ENCODE assay signal across 9 cellular contexts in the genomic region with DNA sequence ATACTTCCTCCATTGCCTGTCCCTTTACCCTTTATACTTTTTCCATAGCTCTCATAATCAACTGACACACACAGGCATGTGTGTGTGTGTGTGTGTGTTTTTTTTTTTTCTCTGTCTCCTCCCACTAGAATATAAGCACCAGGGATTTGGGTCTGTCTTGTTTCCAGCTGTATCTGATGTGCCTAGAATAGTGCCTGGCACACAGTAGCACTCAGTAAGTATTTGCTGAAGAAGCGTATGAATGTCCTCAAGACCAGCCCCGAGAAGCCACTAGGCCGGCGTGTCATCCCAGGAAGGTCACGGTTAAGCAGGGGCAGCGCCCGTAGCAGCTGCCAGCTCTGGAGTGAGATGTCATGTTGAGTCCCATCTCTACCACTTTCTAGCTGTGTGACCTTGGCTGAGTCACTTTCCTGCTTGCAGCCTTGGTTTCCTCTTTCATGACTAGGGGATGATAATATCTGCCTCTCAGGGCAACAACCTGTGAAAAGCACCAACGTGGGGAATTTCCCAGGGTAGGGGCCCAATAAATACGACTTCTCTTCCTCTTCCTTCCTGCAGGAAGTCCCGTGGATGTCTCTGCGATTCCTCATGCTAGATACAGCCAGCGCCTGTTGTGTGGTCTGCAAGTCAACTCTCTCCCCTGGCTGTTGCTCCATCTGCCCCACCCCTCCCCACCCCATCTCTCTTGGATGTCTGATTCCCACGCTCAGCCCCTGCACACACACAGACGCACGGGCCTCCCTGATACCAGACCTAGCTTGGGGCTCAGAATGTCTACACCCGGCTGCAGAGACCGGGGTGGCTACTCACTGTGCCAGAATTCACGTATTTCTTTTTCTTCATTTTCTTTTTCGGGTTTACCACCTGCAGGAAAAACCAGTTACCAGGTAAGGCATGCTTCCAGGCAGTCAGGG. TPM values are rescaled to one million over a fixed set of nuclear protein-coding genes. Genes with fewer than 3 reads are reported as not detected.
A peak's percentile ranks its signal among the peaks of the same experiment; 100 is the strongest.
DNase-seq lines count a peak whose midpoint lies in the region; ATAC-seq and TF ChIP-seq lines count a peak whose summit lies in the region.
"Had no signal": no experiment of that assay in that cellular context is flagged by ENCODE, and none has a peak within 500 bp of the region (broad histone marks: within the 10 kb centered on the region; RNA-seq: fewer than 3 reads in every experiment).

No MANE protein-coding gene starts in this region.

- peaks cover 28% of the 10 kb centered on the region; the same call in 1 of the 2 replicates for H3K79me2 ChIP-seq in OCI-LY7 (ENCODE audit: insufficient read depth, low read depth, low read length)

- CTCF ChIA-PET in OCI-LY7 (lab: Charles Lee; ENCODE audit: unreplicated experiment): interaction anchor here (0.9 kb wide), 1 partner anchor 93 kb away, joined by 3 read pairs; no protein-coding TSS in a partner anchor

- peaks cover 0 to 2% of the 10 kb centered on the region in 2 donors for H3K36me3 Mint-ChIP-seq in activated T-cell treated with anti-CD3 and anti-CD28 coated beads, Interleukin-2, amount 50 U/mL, for 72 hours (ENCODE audit: insufficient read depth in 2 of 2)

- peaks cover 76% of the 10 kb centered on the region for H3K4me1 Mint-ChIP-seq in activated T-cell treated with anti-CD3 and anti-CD28 coated beads, Interleukin-2, amount 50 U/mL, for 72 hours (ENCODE audit: low read depth)

- no peak for TF ChIP-seq CTCF in OCI-LY7 (conservative IDR thresholded peaks at IDR 0.05; ENCODE audit: low read length)
- no peak for TF ChIP-seq CTCF in mucosa of descending colon (IDR thresholded peaks at IDR 0.05)

- peak overlapping the region; percentile 69 to 81 for H3K4me3 Mint-ChIP-seq in activated T-cell treated with anti-CD3 and anti-CD28 coated beads, Interleukin-2, amount 50 U/mL, for 72 hours

- ATAC-seq in GM21526 (IDR thresholded peaks at IDR 0.05; ENCODE audit: low FRiP score, unreplicated experiment): peak; percentile 34
- ATAC-seq in activated T-cell treated with anti-CD3 and anti-CD28 coated beads, Interleukin-2, amount 50 U/mL, for 72 hours (replicated peaks in 1 of 2): peak; percentile 93
- ATAC-seq in mucosa of descending colon: peak; percentile 37
- no peak for ATAC-seq in GM19397 (IDR thresholded peaks at IDR 0.05; ENCODE audit: unreplicated experiment)

- no peaks in the 10 kb centered on the region for H4K20me1 ChIP-seq in OCI-LY7 (ENCODE audit: insufficient read depth, low read length)

- H3K4me3 ChIP-seq in OCI-LY7 (ENCODE audit: low read depth, low read length, poor library complexity, severe bottlenecking) (peak overlapping the region; percentile 69), mucosa of descending colon (no peak overlapping the region)
- H3K4me3 ChIP-seq: thoracic aorta had no signal

- DNase-seq in OCI-LY7 (ENCODE audit: low spot score): peak; percentile 67
- DNase-seq in activated T-cell treated with anti-CD3 and anti-CD28 coated beads, Interleukin-2, amount 50 U/mL, for 72 hours: peak; percentile 76 to 82
- DNase-seq in mucosa of descending colon: peak in 1 of 3 donors; percentile 50
- DNase-seq in HuH-7 (ENCODE audit: low spot score): no peak
- no peak for DNase-seq in medulla oblongata (ENCODE audit: extremely low spot score)

- H3K4me2 ChIP-seq in OCI-LY7 (ENCODE audit: low read length): peak overlapping the region; percentile 86

- H3K9me2 ChIP-seq in OCI-LY7 (ENCODE audit: insufficient read depth, low read length): no peaks in the 10 kb centered on the region

- intact Hi-C loops in OCI-LY7 (cut with micrococcal nuclease; ENCODE audit: unreplicated experiment) (loop anchor here (5.0 kb wide), 1 partner anchor 93 kb away; no protein-coding TSS in a partner anchor), mucosa of descending colon (cut with DNase I, micrococcal nuclease) (loop anchor here in 1 of 2 donors (5.0 kb wide), 1 partner anchor 138 kb away; no protein-coding TSS in a partner anchor)

- H3K36me3 ChIP-seq in OCI-LY7 (ENCODE audit: insufficient read depth, low read length) (peaks cover 19% of the 10 kb centered on the region), mucosa of descending colon (ENCODE audit: low read depth) (no peaks in the 10 kb centered on the region)
- H3K36me3 ChIP-seq: thoracic aorta had no signal

- H3K9me3 Mint-ChIP-seq in activated T-cell treated with anti-CD3 and anti-CD28 coated beads, Interleukin-2, amount 50 U/mL, for 72 hours: no peaks in the 10 kb centered on the region

- H3K27me3 Mint-ChIP-seq in activated T-cell treated with anti-CD3 and anti-CD28 coated beads, Interleukin-2, amount 50 U/mL, for 72 hours (ENCODE audit: low read depth): no peaks in the 10 kb centered on the region

- POLR2A ChIA-PET in OCI-LY7 (lab: Charles Lee): interaction anchor here (0.5 to 2.8 kb wide), 7 partner anchors 33 to 158 kb away, joined by 3 to 20 read pairs (median 4); no protein-coding TSS in a partner anchor

- peak overlapping the region; percentile 91 for H3K27ac Mint-ChIP-seq in activated T-cell treated with anti-CD3 and anti-CD28 coated beads, Interleukin-2, amount 50 U/mL, for 72 hours

- H3K9me3 ChIP-seq in OCI-LY7 (ENCODE audit: low read length) (no peaks in the 10 kb centered on the region), mucosa of descending colon (no peaks in the 10 kb centered on the region)
- H3K9me3 ChIP-seq: thoracic aorta had no signal

- BruUV-seq in OCI-LY7 (replicated peaks; lab: Mats Ljungman, UMichigan): no TSS peak

- peak overlapping the region; percentile 16; the same call in 1 of the 2 replicates for H2AFZ ChIP-seq in OCI-LY7 (ENCODE audit: low read length)

- peaks cover 72% of the 10 kb centered on the region for H3K4me1 ChIP-seq in OCI-LY7 (ENCODE audit: insufficient read depth, low read length, poor library complexity, severe bottlenecking)
- H3K4me1 ChIP-seq in mucosa of descending colon (ENCODE audit: low read depth): peaks cover 54% of the 10 kb centered on the region

- peak overlapping the region; percentile 92 for H3K27ac ChIP-seq in OCI-LY7 (ENCODE audit: low read depth, low read length, poor library complexity, severe bottlenecking)
- H3K27ac ChIP-seq: thoracic aorta had no signal

RNA-seq across cellular contexts. Expression of a gene that starts 58.1 kb away (rescaled TPM):
- 0.03 and 0.09 TPM in 2 replicates for total RNA-seq in OCI-LY7 (2014; rRNA removed; shearing (Covaris generic))
- not detected in 2 replicates for total RNA-seq in OCI-LY7 (2022)
- total RNA-seq in activated T-cell treated with anti-CD3 and anti-CD28 coated beads, Interleukin-2, amount 50 U/mL, for 72 hours: under 1 TPM; 0.05 to 0.09 TPM
- under 1 TPM; 0.32 to 0.53 (median 0.32) TPM for total RNA-seq in mucosa of descending colon
- total RNA-seq: activated CD8-positive, alpha-beta memory T cell treated with anti-CD3 and anti-CD28 coated beads for 36 hours had no signal

Comparison
In these comparisons a context has a peak if more than half of its experiments do, and no peak if none do; other contexts are left out.
1. DNase-seq: peak in OCI-LY7 (single experiment) and activated T-cell treated with anti-CD3 and anti-CD28 coated beads, Interleukin-2, amount 50 U/mL, for 72 hours (2 of 2); none in HuH-7 (single experiment) and medulla oblongata (single experiment).